1 cellular context compared by ENCODE assay signal in genomic region chr11:77418981-77419592, GRCh38.
TF ChIP-seq lines count a peak whose summit lies in the region.

No MANE protein-coding gene starts in this region.

TF ChIP-seq in GM23338, 12 proteins besides CTCF, POLR2A, EP300 and RAD21 (continued from another document):
- TF ChIP-seq ZNF462 (CRISPR knock-in tag; IDR thresholded peaks at IDR 0.05) = no peak
- TF ChIP-seq ETS1 (IDR thresholded peaks at IDR 0.05) = no peak
- TF ChIP-seq STAT1 (IDR thresholded peaks at IDR 0.05; ENCODE audit: unreplicated experiment) = no peak
- TF ChIP-seq EZH2 (IDR thresholded peaks at IDR 0.05; ENCODE audit: low read depth, unreplicated experiment) = no peak
- TF ChIP-seq ZNF331 (CRISPR knock-in tag; IDR thresholded peaks at IDR 0.05; ENCODE audit: low read depth) = no peak
